Comparison of ENCODE assay signal across 8 cellular contexts in the genomic region with DNA sequence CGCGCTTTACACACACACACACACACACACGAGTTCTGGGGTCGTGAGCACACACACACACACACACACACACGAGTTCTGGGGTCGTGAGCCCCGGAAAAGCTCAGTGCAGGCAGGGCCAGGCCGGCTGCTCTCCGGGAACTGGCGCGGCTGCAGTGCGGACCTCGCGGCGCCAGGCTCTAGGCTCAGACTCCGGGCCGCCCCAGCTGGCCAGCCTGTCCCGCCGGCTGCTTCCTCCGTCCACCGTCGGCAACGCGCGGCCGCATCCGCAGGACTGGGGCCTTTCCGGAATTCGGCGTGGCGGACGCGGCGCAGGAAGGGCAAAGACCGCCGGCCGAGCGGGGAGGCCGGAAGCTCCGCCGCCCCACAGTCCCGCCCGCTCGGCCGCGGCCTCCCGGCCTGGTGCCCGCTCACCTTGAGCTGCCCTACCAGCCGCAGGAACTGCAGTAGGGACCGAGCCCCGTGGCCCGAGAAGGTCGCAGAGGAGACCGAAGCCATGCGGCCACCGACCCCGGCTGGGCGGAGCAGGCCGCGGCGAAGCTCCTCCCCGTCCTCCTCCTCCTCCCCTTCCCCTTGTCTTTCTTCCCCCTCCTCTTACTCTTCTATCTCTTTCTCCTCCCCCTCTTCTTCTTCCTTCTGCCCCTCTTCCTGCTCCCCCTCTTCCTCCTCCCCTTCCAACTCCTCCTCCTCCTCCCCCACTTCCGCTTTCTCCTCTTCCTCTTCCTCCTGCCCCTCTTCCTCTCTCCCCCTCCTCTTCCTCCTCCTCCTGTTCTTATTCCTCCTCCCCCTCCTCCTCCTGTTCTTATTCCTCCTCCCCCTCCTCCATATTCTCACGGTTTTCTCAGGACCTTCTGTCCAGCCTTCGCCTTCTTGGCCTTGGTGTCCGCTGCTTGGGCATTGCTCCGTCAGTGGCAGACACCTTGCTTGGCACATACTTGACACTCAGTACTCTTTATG. TPM values are rescaled to one million over a fixed set of nuclear protein-coding genes. Genes with fewer than 3 reads are reported as not detected.
DNase-seq lines count a peak whose midpoint lies in the region; ATAC-seq lines count a peak whose summit lies in the region.

TSS of gene HDDC2 (minus strand) at position 533 of the 957 bp plus-strand sequence. CDS start at position 498, 35 bp downstream.

- peak; percentile 74 for ATAC-seq in GM18858 (IDR thresholded peaks at IDR 0.05; ENCODE audit: unreplicated experiment)
- peak; percentile 91 for ATAC-seq in HG03045 (IDR thresholded peaks at IDR 0.05; ENCODE audit: unreplicated experiment)

- H3K4me3 Mint-ChIP-seq in activated CD4-positive, alpha-beta memory T cell treated with anti-CD3 and anti-CD28 coated beads for 36 hours = peak within 1 kb of the TSS; percentile 91

- H3K27ac Mint-ChIP-seq in activated CD4-positive, alpha-beta memory T cell treated with anti-CD3 and anti-CD28 coated beads for 36 hours = peak within 1 kb of the TSS; percentile 95

- H3K36me3 ChIP-seq in effector memory CD4-positive, alpha-beta T cell (ENCODE audit: control insufficient read depth, insufficient read depth, low read length) = peaks cover 10% of the 10 kb centered on the region

- H3K27me3 Mint-ChIP-seq in activated CD4-positive, alpha-beta memory T cell treated with anti-CD3 and anti-CD28 coated beads for 36 hours = no peaks in the 10 kb centered on the region

- DNase-seq in AG08396 (ENCODE audit: low spot score) (peak; percentile 87), NCI-H69 (lab: John Stamatoyannopoulos, UW) (peak; percentile 93), lung microvascular endothelial cell (ENCODE audit: low read depth in 2 of 2) (peak; percentile 85 to 92)
- DNase-seq in activated CD4-positive, alpha-beta memory T cell treated with anti-CD3 and anti-CD28 coated beads for 36 hours = peak; percentile 57
- peak in 2 of 3 donors; percentile 7 to 29 for DNase-seq in effector memory CD4-positive, alpha-beta T cell
- peak; percentile 33 for DNase-seq in stimulated activated CD8-positive, alpha-beta memory T cell treated with anti-CD3 and anti-CD28 coated beads, Interleukin-12 subunit alpha, Interleukin-12 subunit beta, amount 100 ng/mL, for 4 hours (ENCODE audit: low read depth)

- peaks cover 32% of the 10 kb centered on the region for H3K36me3 Mint-ChIP-seq in activated CD4-positive, alpha-beta memory T cell treated with anti-CD3 and anti-CD28 coated beads for 36 hours

- peak within 1 kb of the TSS; percentile 83 for H3K4me3 ChIP-seq in effector memory CD4-positive, alpha-beta T cell (ENCODE audit: insufficient read depth, low read depth, low read length, poor library complexity, severe bottlenecking)

- H3K27ac ChIP-seq in effector memory CD4-positive, alpha-beta T cell (ENCODE audit: insufficient read depth, low read length, poor library complexity, severe bottlenecking) = peak within 1 kb of the TSS; percentile 71

- CTCF ChIA-PET in activated CD4-positive, alpha-beta memory T cell treated with anti-CD3 and anti-CD28 coated beads for 36 hours (lab: Charles Lee) = interaction anchor here (0.9 to 3.5 kb wide), 8 partner anchors 9 to 655 kb away, joined by 3 to 18 read pairs (median 7); partner anchors contain the start of genes HINT3, NCOA7 and TPD52L1

- H3K9me3 Mint-ChIP-seq in activated CD4-positive, alpha-beta memory T cell treated with anti-CD3 and anti-CD28 coated beads for 36 hours = no peaks in the 10 kb centered on the region

- H3K4me1 Mint-ChIP-seq in activated CD4-positive, alpha-beta memory T cell treated with anti-CD3 and anti-CD28 coated beads for 36 hours (ENCODE audit: low read depth) = peaks cover 54% of the 10 kb centered on the region

- peaks cover 25% of the 10 kb centered on the region for H3K4me1 ChIP-seq in effector memory CD4-positive, alpha-beta T cell (ENCODE audit: control insufficient read depth, insufficient read depth, low read length, poor library complexity, severe bottlenecking)

- POLR2A ChIA-PET in activated CD4-positive, alpha-beta memory T cell treated with anti-CD3 and anti-CD28 coated beads for 36 hours (lab: Charles Lee) = interaction anchor here (0.7 to 1.4 kb wide), 6 partner anchors 8 to 685 kb away, joined by 3 to 7 read pairs (median 4); partner anchors contain the start of genes NCOA7 and TRMT11

- intact Hi-C loops in activated CD4-positive, alpha-beta memory T cell treated with anti-CD3 and anti-CD28 coated beads for 36 hours (cut with micrococcal nuclease) = loop anchor here (1.0 to 5.0 kb wide), 5 partner anchors 109 to 686 kb away; partner anchors contain the start of genes HINT3, TPD52L1 and TRMT11

- no peaks in the 10 kb centered on the region for H3K27me3 ChIP-seq in effector memory CD4-positive, alpha-beta T cell (replicated peaks; ENCODE audit: control insufficient read depth, insufficient read depth, low read length, poor library complexity, severe bottlenecking)

- H3K9me3 ChIP-seq in effector memory CD4-positive, alpha-beta T cell (ENCODE audit: control insufficient read depth, low read length) = no peaks in the 10 kb centered on the region

RNA-seq across cellular contexts. Expression of gene HDDC2, which starts in this region (rescaled TPM):
- 10 to 100 TPM; 88.9 to 92.3 TPM for total RNA-seq in activated CD4-positive, alpha-beta memory T cell treated with anti-CD3 and anti-CD28 coated beads for 36 hours
- 3.4 and 4.1 TPM in 2 replicates for total RNA-seq in lung microvascular endothelial cell

Comparison
In these comparisons a context has a peak if more than half of its experiments do, and no peak if none do; other contexts are left out.
1. Peak in every context shown above with its lines: DNase-seq, ATAC-seq, H3K4me3 ChIP-seq and H3K27ac ChIP-seq.
2. RNA of gene HDDC2 (total RNA-seq): 88.9 to 92.3 TPM in activated CD4-positive, alpha-beta memory T cell treated with anti-CD3 and anti-CD28 coated beads for 36 hours; 3.4 to 4.1 TPM in lung microvascular endothelial cell; every median in the first group is over 10 times any median in the second.
3. DNase-seq: peak in every context shown above with its lines; median percentile 93 in NCI-H69; 88 in lung microvascular endothelial cell; 87 in AG08396; 57 in activated CD4-positive, alpha-beta memory T cell treated with anti-CD3 and anti-CD28 coated beads for 36 hours; 33 in stimulated activated CD8-positive, alpha-beta memory T cell treated with anti-CD3 and anti-CD28 coated beads, Interleukin-12 subunit alpha, Interleukin-12 subunit beta, amount 100 ng/mL, for 4 hours; 18 in effector memory CD4-positive, alpha-beta T cell.